Comparison of ENCODE assay signal across 21 cellular contexts in genomic region chr7:8197994-8198698, GRCh38.
DNase-seq lines count a peak whose midpoint lies in the region; ATAC-seq, FAIRE-seq and TF ChIP-seq lines count a peak whose summit lies in the region.
"Had no signal": no experiment of that assay in that cellular context is flagged by ENCODE, and none has a peak within 500 bp of the region (broad histone marks: within the 10 kb centered on the region; RNA-seq: fewer than 3 reads in every experiment).

No MANE protein-coding gene starts in this region.

- no peaks in the 10 kb centered on the region for H3K9me3 ChIP-seq in GM12878 (replicated peaks; ENCODE audit: control insufficient read depth, insufficient read depth, low read length)
- H3K9me3 ChIP-seq: Caco-2, gastrocnemius medialis, spleen, suprapubic skin had no signal

- ATAC-seq in activated T-cell treated with anti-CD3 and anti-CD28 coated beads, Interleukin-2, amount 50 U/mL, for 72 hours (replicated peaks in 1 of 2): peak; percentile 79 to 90
- ATAC-seq in T-cell (replicated peaks in 1 of 4) (peak; percentile 45 to 83 (median 68)), GM12878 (peak; percentile 38; the same call in 1 of the 3 replicates), GM19328 (IDR thresholded peaks at IDR 0.05; ENCODE audit: unreplicated experiment) (no peak)
- ATAC-seq in stimulated activated naive CD8-positive, alpha-beta T cell treated with anti-CD3 and anti-CD28 coated beads, Interleukin-15, Interleukin-2, amounts not matched to agents 100 U/mL and 50 U/mL, for 24 hours: peak; percentile 93
- ATAC-seq: gastrocnemius medialis had no signal

- peaks cover 12% of the 10 kb centered on the region for H3K27me3 Mint-ChIP-seq in activated T-cell treated with anti-CD3 and anti-CD28 coated beads, Interleukin-2, amount 50 U/mL, for 72 hours (ENCODE audit: low read depth)
- no peaks in the 10 kb centered on the region for H3K27me3 Mint-ChIP-seq in activated T-cell treated with anti-CD3 and anti-CD28 coated beads, Interleukin-2, amount 50 U/mL, for 24 hours
- no peaks in the 10 kb centered on the region for H3K27me3 Mint-ChIP-seq in T-cell
- H3K27me3 Mint-ChIP-seq: progenitor cell of endocrine pancreas had no signal

- H3K36me3 Mint-ChIP-seq in activated T-cell treated with anti-CD3 and anti-CD28 coated beads, Interleukin-2, amount 50 U/mL, for 72 hours (ENCODE audit: insufficient read depth in 2 of 2): no peaks in the 10 kb centered on the region
- H3K36me3 Mint-ChIP-seq in activated T-cell treated with anti-CD3 and anti-CD28 coated beads, Interleukin-2, amount 50 U/mL, for 24 hours (ENCODE audit: low read depth): no peaks in the 10 kb centered on the region
- H3K36me3 Mint-ChIP-seq in T-cell: no peaks in the 10 kb centered on the region
- H3K36me3 Mint-ChIP-seq: IgD-negative memory B cell had no signal

- H4K20me1 ChIP-seq in GM12878 (ENCODE audit: control insufficient read depth, insufficient read depth): no peaks in the 10 kb centered on the region

- no peak for TF ChIP-seq POLR2A in GM12878 (IDR thresholded peaks at IDR 0.05; ENCODE audit: low read depth, low read length)

- no peak for TF ChIP-seq CTCF in GM12878 (IDR thresholded peaks at IDR 0.05 in 2 of 3, conservative IDR thresholded peaks at IDR 0.05 in 1 of 3; ENCODE audit: control insufficient read depth in 2 of 3, extremely low read depth in 1 of 3, insufficient read depth in 1 of 3, low read depth in 3 of 3, low read length in 3 of 3)

- no peak overlapping the region for H3K27ac ChIP-seq in GM12878 (ENCODE audit: control insufficient read depth, insufficient read depth)
- H3K27ac ChIP-seq: epithelial cell of prostate, gastrocnemius medialis, GM23248, spleen, suprapubic skin had no signal

- RAD21 ChIA-PET in GM12878 (lab: Charles Lee; ENCODE audit: unreplicated experiment): interaction anchor here (1.0 to 1.1 kb wide), 2 partner anchors 16 to 538 kb away, joined by 3 read pairs; no protein-coding TSS in a partner anchor

- H3K79me2 ChIP-seq in GM12878 (ENCODE audit: control insufficient read depth, insufficient read depth, low read length): no peaks in the 10 kb centered on the region

- no peak for TF ChIP-seq RAD21 in GM12878 (IDR thresholded peaks at IDR 0.05; ENCODE audit: insufficient read depth, low read depth, low read length)

- CTCF ChIA-PET in T-cell (lab: Charles Lee): interaction anchor here (0.6 to 1.1 kb wide), 6 partner anchors 8 to 1065 kb away, joined by 3 to 4 read pairs (median 3); no protein-coding TSS in a partner anchor
- CTCF ChIA-PET in GM12878 (lab: Yijun Ruan, JAX): interaction anchor here (0.6 to 1.2 kb wide), 5 partner anchors 14 to 517 kb away, joined by 3 to 4 read pairs (median 3); no protein-coding TSS in a partner anchor

- H3K4me1 Mint-ChIP-seq in activated T-cell treated with anti-CD3 and anti-CD28 coated beads, Interleukin-2, amount 50 U/mL, for 72 hours (ENCODE audit: low read depth): peaks cover 29% of the 10 kb centered on the region
- H3K4me1 Mint-ChIP-seq in activated T-cell treated with anti-CD3 and anti-CD28 coated beads, Interleukin-2, amount 50 U/mL, for 24 hours (ENCODE audit: low read depth): peaks cover 38% of the 10 kb centered on the region
- peaks cover 10 to 15% (median 12%) of the 10 kb centered on the region in 3 donors for H3K4me1 Mint-ChIP-seq in T-cell

- no peaks in the 10 kb centered on the region for H3K36me3 ChIP-seq in GM12878 (ENCODE audit: control insufficient read depth in 2 of 2, insufficient read depth in 2 of 2, low read length in 1 of 2)
- H3K36me3 ChIP-seq: gastrocnemius medialis, spleen, suprapubic skin had no signal

- 89% methylated on average over 5 of the region's 5 CpGs for WGBS in GM12878 (ENCODE audit: insufficient coverage, insufficient replicate concordance, low lambda C conversion rate, missing lambda C conversion rate)

- no peaks in the 10 kb centered on the region for H3K9me3 Mint-ChIP-seq in activated T-cell treated with anti-CD3 and anti-CD28 coated beads, Interleukin-2, amount 50 U/mL, for 72 hours
- no peaks in the 10 kb centered on the region for H3K9me3 Mint-ChIP-seq in activated T-cell treated with anti-CD3 and anti-CD28 coated beads, Interleukin-2, amount 50 U/mL, for 24 hours
- H3K9me3 Mint-ChIP-seq in T-cell: no peaks in the 10 kb centered on the region
- H3K9me3 Mint-ChIP-seq: IgD-negative memory B cell had no signal

- H3K4me3 Mint-ChIP-seq in activated T-cell treated with anti-CD3 and anti-CD28 coated beads, Interleukin-2, amount 50 U/mL, for 72 hours: peak overlapping the region in 1 of 2 donors; percentile 6
- no peak overlapping the region for H3K4me3 Mint-ChIP-seq in activated T-cell treated with anti-CD3 and anti-CD28 coated beads, Interleukin-2, amount 50 U/mL, for 24 hours
- no peak overlapping the region for H3K4me3 Mint-ChIP-seq in T-cell
- H3K4me3 Mint-ChIP-seq: IgD-negative memory B cell had no signal

- no peak overlapping the region for H2AFZ ChIP-seq in GM12878 (ENCODE audit: control insufficient read depth, low read depth, low read length)
- H2AFZ ChIP-seq: GM23248 had no signal

- no peaks in the 10 kb centered on the region for H3K27me3 ChIP-seq in GM12878 (replicated peaks in 1 of 2; ENCODE audit: control insufficient read depth in 2 of 2, insufficient read depth in 2 of 2, low read length in 1 of 2)
- H3K27me3 ChIP-seq: gastrocnemius medialis, spleen, suprapubic skin had no signal

- no peak for TF ChIP-seq EP300 in GM12878 (IDR thresholded peaks at IDR 0.05; ENCODE audit: borderline replicate concordance in 1 of 2, control insufficient read depth in 1 of 2, low read depth in 2 of 2, low read length in 2 of 2)

- SMC1A ChIA-PET in GM12878 (lab: Charles Lee; ENCODE audit: uncharacterized antibody, unreplicated experiment): interaction anchor here (0.7 to 2.1 kb wide), 13 partner anchors 8 to 774 kb away, joined by 3 to 6 read pairs (median 3); no protein-coding TSS in a partner anchor

- H3K4me3 ChIP-seq in GM12878: no peak overlapping the region
- H3K4me3 ChIP-seq: gastrocnemius medialis, GM23248, spleen, suprapubic skin had no signal

- no peak for FAIRE-seq in GM12878 (lab: Jason Lieb, UNC)

- POLR2A ChIA-PET in T-cell (lab: Charles Lee) (interaction anchor here (0.6 to 0.7 kb wide), 2 partner anchors 27 to 517 kb away, joined by 3 to 6 read pairs; no protein-coding TSS in a partner anchor), GM12878 (lab: Charles Lee) (interaction anchor here (0.6 kb wide), 1 partner anchor 555 kb away, joined by 3 read pairs; no protein-coding TSS in a partner anchor)

- BruUV-seq in GM12878 (replicated peaks; lab: Mats Ljungman, UMichigan): no TSS peak

- H3K27ac Mint-ChIP-seq in activated T-cell treated with anti-CD3 and anti-CD28 coated beads, Interleukin-2, amount 50 U/mL, for 72 hours: peak overlapping the region; percentile 12
- H3K27ac Mint-ChIP-seq in activated T-cell treated with anti-CD3 and anti-CD28 coated beads, Interleukin-2, amount 50 U/mL, for 24 hours: no peak overlapping the region
- peak overlapping the region; percentile 2 to 37 for H3K27ac Mint-ChIP-seq in T-cell
- H3K27ac Mint-ChIP-seq: IgD-negative memory B cell, progenitor cell of endocrine pancreas had no signal

- H3K4me2 ChIP-seq in GM12878 (ENCODE audit: control insufficient read depth, insufficient read depth): no peak overlapping the region

- H3K4me1 ChIP-seq in GM12878 (ENCODE audit: control insufficient read depth, insufficient read depth, low read length): no peaks in the 10 kb centered on the region
- H3K4me1 ChIP-seq: Caco-2 had no signal

- intact Hi-C loops in GM12878 (cut with micrococcal nuclease; ENCODE audit: unreplicated experiment): no loop called here

- in situ Hi-C loops in GM12878 (cut with MboI): no loop called here

- H3K9ac ChIP-seq in GM12878 (ENCODE audit: control insufficient read depth, insufficient read depth, low read length): no peak overlapping the region
- H3K9ac ChIP-seq: GM23248 had no signal

- peak; percentile 57 to 63 for DNase-seq in activated T-cell treated with anti-CD3 and anti-CD28 coated beads, Interleukin-2, amount 50 U/mL, for 72 hours
- no peak for DNase-seq in activated T-cell treated with anti-CD3 and anti-CD28 coated beads, Interleukin-2, amount 50 U/mL, for 24 hours
- DNase-seq in T-cell (peak in 25 of 34 experiments; percentile 4 to 42 (median 18)), GM12878 (ENCODE audit: low read depth, low spot score) (no peak), HuH-7 (ENCODE audit: low spot score) (no peak), cerebellar cortex (ENCODE audit: low spot score) (no peak)
- DNase-seq in stimulated activated naive CD8-positive, alpha-beta T cell treated with anti-CD3 and anti-CD28 coated beads, Interleukin-15, Interleukin-2, amounts not matched to agents 100 U/mL and 50 U/mL, for 24 hours: peak; percentile 53
- DNase-seq: activated effector memory CD4-positive, alpha-beta T cell treated with Interleukin-2 at 50 U/mL for 16 hours; Caco-2; gastrocnemius medialis; GM23248; NCI-H1105; NCI-H2171 treated with DMSO at 0.1 percent for 48 hours; NCI-H748 treated with DMSO at 0.1 percent for 48 hours; spleen; SW 1271 had no signal

TF ChIP-seq in GM12878, 131 proteins besides CTCF, POLR2A, EP300 and RAD21:
- TF ChIP-seq RFX5 (IDR thresholded peaks at IDR 0.05; ENCODE audit: low read depth, low read length) (no peak), ATF7 (IDR thresholded peaks at IDR 0.05; ENCODE audit: low read depth) (no peak), SIN3A (IDR thresholded peaks at IDR 0.05; ENCODE audit: low read depth, low read length) (no peak), RUNX3 (IDR thresholded peaks at IDR 0.05; ENCODE audit: low read length) (peak; percentile 46; the same call in 1 of the 2 replicates), ZBED1 (IDR thresholded peaks at IDR 0.05; ENCODE audit: borderline replicate concordance) (no peak), TCF12 (IDR thresholded peaks at IDR 0.05; ENCODE audit: low read depth, low read length) (no peak)

Comparison
In these comparisons a context has a peak if more than half of its experiments do, and no peak if none do; other contexts are left out.
1. DNase-seq: peak in activated T-cell treated with anti-CD3 and anti-CD28 coated beads, Interleukin-2, amount 50 U/mL, for 72 hours (2 of 2), T-cell (25 of 34) and stimulated activated naive CD8-positive, alpha-beta T cell treated with anti-CD3 and anti-CD28 coated beads, Interleukin-15, Interleukin-2, amounts not matched to agents 100 U/mL and 50 U/mL, for 24 hours (single experiment); none in activated T-cell treated with anti-CD3 and anti-CD28 coated beads, Interleukin-2, amount 50 U/mL, for 24 hours (single experiment), GM12878 (single experiment), HuH-7 (single experiment) and cerebellar cortex (single experiment).